Comparison of ENCODE assay signal across 13 cellular contexts in the genomic region with DNA sequence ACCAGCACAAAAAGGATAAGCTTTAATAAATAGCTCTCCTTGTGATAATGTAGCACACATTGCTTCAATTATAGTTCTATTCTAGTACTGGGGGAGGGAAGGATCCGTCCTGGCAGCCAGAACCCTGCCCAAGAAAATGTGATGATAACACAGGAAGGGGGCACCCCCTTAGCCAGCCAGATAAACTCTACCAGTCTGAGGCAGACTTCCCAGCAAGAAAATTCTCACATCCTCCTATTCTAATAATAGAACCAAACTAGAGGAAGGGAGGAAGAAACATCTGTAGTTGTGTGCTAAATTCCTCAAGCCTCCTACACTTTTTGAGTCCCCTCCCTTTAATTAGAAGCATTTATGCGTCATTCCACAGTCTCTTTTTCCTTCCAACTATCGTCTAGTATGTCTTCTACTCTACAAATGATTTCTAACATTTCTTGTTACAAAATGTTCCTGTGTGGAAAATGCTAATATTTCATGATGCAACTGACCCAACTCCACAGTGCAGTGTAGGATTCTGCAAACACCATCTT.
DNase-seq lines count a peak whose midpoint lies in the region; ATAC-seq and TF ChIP-seq lines count a peak whose summit lies in the region.
"Had no signal": no experiment of that assay in that cellular context is flagged by ENCODE, and none has a peak within 500 bp of the region (broad histone marks: within the 10 kb centered on the region; RNA-seq: fewer than 3 reads in every experiment).

No MANE protein-coding gene starts in this region.

- no peaks in the 10 kb centered on the region for H3K79me2 ChIP-seq in PC-3 (ENCODE audit: low read length)
- no peaks in the 10 kb centered on the region for H3K79me2 ChIP-seq in Karpas-422 (ENCODE audit: low read length)

- DNase-seq in IMR-90, result peak; percentile 58
- no peak for DNase-seq in esophagus squamous epithelium (lab: John Stamatoyannopoulos, UW)
- DNase-seq in mesenchymal stem cell, result peak; percentile 24
- DNase-seq in tibial nerve (ENCODE audit: low spot score in 2 of 2), result no peak
- DNase-seq in DMS114 treated with DMSO at 0.1 percent for 48 hours (lab: John Stamatoyannopoulos, UW; ENCODE audit: unreplicated experiment), result no peak
- DNase-seq in PC-3, result no peak
- no peak for DNase-seq in Karpas-422
- DNase-seq: amniotic stem cell; kidney; stimulated activated naive B cell treated with anti-CD40 and anti-IgM and Interleukin-4, amounts not matched to agents 10 μg/mL and 1 μg/mL and 100 μg/mL, for 72 hours had no signal

- H3K27ac ChIP-seq in IMR-90 (ENCODE audit: insufficient read depth, low read length), result no peak overlapping the region
- peak overlapping the region in 3 of 4 donors; percentile 31 to 67 (median 55) for H3K27ac ChIP-seq in esophagus squamous epithelium
- H3K27ac ChIP-seq in mesenchymal stem cell (ENCODE audit: low read length, poor library complexity, severe bottlenecking), result no peak overlapping the region
- peak overlapping the region; percentile 25 to 89 (median 70) for H3K27ac ChIP-seq in tibial nerve
- no peak overlapping the region for H3K27ac ChIP-seq in PC-3 (ENCODE audit: low read length)
- no peak overlapping the region for H3K27ac ChIP-seq in Karpas-422 (ENCODE audit: low read length)
- H3K27ac ChIP-seq: neutrophil had no signal

- TF ChIP-seq RAD21 in IMR-90 (IDR thresholded peaks at IDR 0.05; ENCODE audit: low read length), result no peak

- dilution Hi-C loops in IMR-90 (cut with HindIII; ENCODE audit: low sequenced_read_pairs, unreplicated experiment), result no loop called here

- no peak overlapping the region for H3K56ac ChIP-seq in IMR-90 (ENCODE audit: extremely low read depth, insufficient read depth, low read length)

- no peak overlapping the region for H2BK5ac ChIP-seq in IMR-90 (ENCODE audit: low read depth, low read length, poor library complexity, severe bottlenecking)
- no peak overlapping the region for H2BK5ac ChIP-seq in mesenchymal stem cell (ENCODE audit: low read depth, low read length, poor library complexity, severe bottlenecking)

- H2BK20ac ChIP-seq in IMR-90 (ENCODE audit: low read depth, low read length), result no peak overlapping the region

- TF ChIP-seq POLR2A in IMR-90 (IDR thresholded peaks at IDR 0.05; ENCODE audit: low read depth, low read length), result no peak
- TF ChIP-seq POLR2A in esophagus squamous epithelium (IDR thresholded peaks at IDR 0.05), result no peak
- no peak for TF ChIP-seq POLR2A in tibial nerve (IDR thresholded peaks at IDR 0.05)

- peak; percentile 54; the same call in 1 of the 2 replicates for ATAC-seq in IMR-90 (ENCODE audit: low read depth)
- no peak for ATAC-seq in GM21381 (IDR thresholded peaks at IDR 0.05; ENCODE audit: unreplicated experiment)
- ATAC-seq in PC-3, result no peak
- ATAC-seq: GM12878; stimulated activated naive B cell treated with anti-CD40 and anti-IgM and Interleukin-4, amounts not matched to agents 10 μg/mL and 1 μg/mL and 100 μg/mL, for 72 hours had no signal

- H2AFZ ChIP-seq in IMR-90 (replicated peaks; ENCODE audit: low read length, poor library complexity) (no peak overlapping the region), mesenchymal stem cell (ENCODE audit: low read depth, low read length) (no peak overlapping the region), PC-3 (ENCODE audit: low read length) (no peak overlapping the region), Karpas-422 (ENCODE audit: low read length) (no peak overlapping the region)

- CTCF ChIA-PET in IMR-90 (lab: Yijun Ruan, JAX) (no interaction called here), PC-3 (lab: Charles Lee) (no interaction called here)

- WGBS in IMR-90 (ENCODE audit: extremely low coverage in 2 of 2, insufficient read length in 1 of 2), 2 experiments, result no CpG with 5 or more reads among the region's 3 CpGs
- WGBS in esophagus squamous epithelium, 2 donors, result 26 to 34% methylated on average over 3 of the region's 3 CpGs
- WGBS in mesenchymal stem cell, result 100% methylated on average over 1 of the region's 3 CpGs
- WGBS in tibial nerve, 2 donors, result 4 to 11% methylated on average over 3 of the region's 3 CpGs

- BruUV-seq in IMR-90 (replicated peaks; lab: Mats Ljungman, UMichigan), result no TSS peak
- BruUV-seq in PC-3 (replicated peaks; lab: Mats Ljungman, UMichigan), result no TSS peak

- TF ChIP-seq CTCF in IMR-90 (conservative IDR thresholded peaks at IDR 0.05; ENCODE audit: low read depth, low read length) (no peak), esophagus squamous epithelium (IDR thresholded peaks at IDR 0.05) (no peak), tibial nerve (IDR thresholded peaks at IDR 0.05) (no peak), PC-3 (conservative IDR thresholded peaks at IDR 0.05; ENCODE audit: low read depth, low read length) (no peak)

- H3K9ac ChIP-seq in IMR-90 (ENCODE audit: low read depth, low read length) (no peak overlapping the region), mesenchymal stem cell (ENCODE audit: low read length) (peak overlapping the region; percentile 64), PC-3 (ENCODE audit: low read length) (no peak overlapping the region), Karpas-422 (ENCODE audit: low read length) (no peak overlapping the region)

- H3K9me3 ChIP-seq in IMR-90 (ENCODE audit: control insufficient read depth, insufficient read depth, low read length) (no peaks in the 10 kb centered on the region), esophagus squamous epithelium (no peaks in the 10 kb centered on the region), mesenchymal stem cell (ENCODE audit: control insufficient read depth, low read length) (no peaks in the 10 kb centered on the region), tibial nerve (no peaks in the 10 kb centered on the region), PC-3 (ENCODE audit: low read length) (no peaks in the 10 kb centered on the region), Karpas-422 (ENCODE audit: low read length) (peaks cover 6% of the 10 kb centered on the region)
- H3K9me3 ChIP-seq: neutrophil had no signal

- H3K14ac ChIP-seq in IMR-90 (replicated peaks; ENCODE audit: low read depth, low read length) (no peak overlapping the region; the same call in 1 of the 2 replicates), mesenchymal stem cell (ENCODE audit: low read length in 2 of 2) (no peak overlapping the region)

- no peaks in the 10 kb centered on the region for H4K20me1 ChIP-seq in IMR-90 (ENCODE audit: insufficient read depth, low read length)
- no peaks in the 10 kb centered on the region for H4K20me1 ChIP-seq in PC-3 (ENCODE audit: low read length)
- no peaks in the 10 kb centered on the region for H4K20me1 ChIP-seq in Karpas-422 (ENCODE audit: insufficient read depth, low read depth, low read length)

- H3K4ac ChIP-seq in IMR-90 (ENCODE audit: low read depth, low read length) (no peak overlapping the region), mesenchymal stem cell (ENCODE audit: low read depth in 1 of 2, low read length in 2 of 2) (no peak overlapping the region)

- H3K79me1 ChIP-seq in IMR-90 (ENCODE audit: low read depth in 1 of 2, low read length in 2 of 2) (peaks cover 0 to 24% of the 10 kb centered on the region in 2 experiments; a peak in 3 of 4 replicates), mesenchymal stem cell (replicated peaks; ENCODE audit: low read length, poor library complexity, severe bottlenecking) (peaks cover 9% of the 10 kb centered on the region)

- H4K5ac ChIP-seq in IMR-90 (ENCODE audit: low read depth, low read length), result no peak overlapping the region

- no peak overlapping the region for H2AK9ac ChIP-seq in IMR-90 (replicated peaks; ENCODE audit: low read depth, low read length, poor library complexity)

- peaks cover 11% of the 10 kb centered on the region; the same call in 1 of the 2 replicates for H3K9me1 ChIP-seq in IMR-90 (ENCODE audit: insufficient read depth, low read length)

- no peak overlapping the region for H2BK12ac ChIP-seq in mesenchymal stem cell (ENCODE audit: low read length in 2 of 2)

- no peaks in the 10 kb centered on the region for H3K36me3 ChIP-seq in IMR-90 (ENCODE audit: control insufficient read depth, insufficient read depth, low read length)
- no peaks in the 10 kb centered on the region for H3K36me3 ChIP-seq in esophagus squamous epithelium
- H3K36me3 ChIP-seq in mesenchymal stem cell (ENCODE audit: control insufficient read depth in 1 of 2, insufficient read depth in 2 of 2, low read depth in 1 of 2, low read length in 2 of 2), result no peaks in the 10 kb centered on the region
- no peaks in the 10 kb centered on the region for H3K36me3 ChIP-seq in tibial nerve
- no peaks in the 10 kb centered on the region for H3K36me3 ChIP-seq in PC-3 (ENCODE audit: low read depth, low read length)
- no peaks in the 10 kb centered on the region for H3K36me3 ChIP-seq in Karpas-422 (ENCODE audit: insufficient read depth, low read length)
- H3K36me3 ChIP-seq: neutrophil had no signal

- H4K8ac ChIP-seq in IMR-90 (ENCODE audit: low read depth in 2 of 2, low read length in 2 of 2), result no peak overlapping the region
- H4K8ac ChIP-seq in mesenchymal stem cell (ENCODE audit: low read length), result no peak overlapping the region

- in situ Hi-C loops in IMR-90 (cut with MboI; ENCODE audit: low sequenced_read_pairs), result no loop called here

- H3K4me3 ChIP-seq in IMR-90 (ENCODE audit: insufficient read depth, low read depth, low read length) (no peak overlapping the region), esophagus squamous epithelium (peak overlapping the region in 1 of 4 donors; percentile 4), mesenchymal stem cell (ENCODE audit: insufficient read depth in 1 of 2, low read depth in 1 of 2, low read length in 2 of 2) (peak overlapping the region in 1 of 2 experiments; percentile 34), tibial nerve (no peak overlapping the region), PC-3 (ENCODE audit: low read length) (no peak overlapping the region), Karpas-422 (ENCODE audit: low read length) (no peak overlapping the region)
- H3K4me3 ChIP-seq: GM12878 had no signal

- intact Hi-C loops in IMR-90 (cut with micrococcal nuclease) (no loop called here), esophagus squamous epithelium (cut with DNase I) (no loop called here), PC-3 (cut with micrococcal nuclease) (no loop called here)

- H2BK15ac ChIP-seq in IMR-90 (ENCODE audit: low read depth, low read length) (no peak overlapping the region), mesenchymal stem cell (ENCODE audit: low read depth, poor library complexity, severe bottlenecking) (no peak overlapping the region)

- H2BK120ac ChIP-seq in IMR-90 (ENCODE audit: low read depth, low read length), result no peak overlapping the region
- no peak overlapping the region for H2BK120ac ChIP-seq in mesenchymal stem cell (ENCODE audit: low read depth, low read length)

- H3K4me2 ChIP-seq in IMR-90 (ENCODE audit: low read depth, low read length) (peak overlapping the region; percentile 72; the same call in 1 of the 2 replicates), mesenchymal stem cell (ENCODE audit: low read length, poor library complexity, severe bottlenecking) (no peak overlapping the region), PC-3 (ENCODE audit: low read length) (no peak overlapping the region), Karpas-422 (ENCODE audit: low read depth, low read length, poor library complexity, severe bottlenecking) (no peak overlapping the region)

- H3K9me2 ChIP-seq in PC-3 (replicated peaks; ENCODE audit: low read length) (no peaks in the 10 kb centered on the region), Karpas-422 (replicated peaks; ENCODE audit: insufficient read depth, low read length) (no peaks in the 10 kb centered on the region)

- H3F3A ChIP-seq in PC-3 (ENCODE audit: low read length, unreplicated experiment), result no peaks in the 10 kb centered on the region

- H3K4me1 ChIP-seq in IMR-90 (ENCODE audit: control insufficient read depth, insufficient read depth, low read length), result peaks cover 4% of the 10 kb centered on the region
- H3K4me1 ChIP-seq in esophagus squamous epithelium, result peaks cover 0 to 24% (median 5%) of the 10 kb centered on the region in 3 donors
- no peaks in the 10 kb centered on the region for H3K4me1 ChIP-seq in mesenchymal stem cell (ENCODE audit: control insufficient read depth, insufficient read depth, low read depth, low read length)
- H3K4me1 ChIP-seq in tibial nerve, result peaks cover 0 to 32% (median 11%) of the 10 kb centered on the region in 4 donors
- H3K4me1 ChIP-seq in PC-3 (ENCODE audit: insufficient read depth, low read length), result no peaks in the 10 kb centered on the region; the same call in 1 of the 2 replicates
- no peaks in the 10 kb centered on the region for H3K4me1 ChIP-seq in Karpas-422 (ENCODE audit: low read length)

- H3K23ac ChIP-seq in IMR-90 (ENCODE audit: low read depth, low read length) (no peak overlapping the region), mesenchymal stem cell (ENCODE audit: low read length in 2 of 2) (no peak overlapping the region)

- H3K27me3 ChIP-seq in IMR-90 (ENCODE audit: control insufficient read depth, insufficient read depth, low read length) (no peaks in the 10 kb centered on the region), esophagus squamous epithelium (no peaks in the 10 kb centered on the region), mesenchymal stem cell (ENCODE audit: control insufficient read depth in 1 of 2, insufficient read depth in 1 of 2, low read length in 2 of 2) (no peaks in the 10 kb centered on the region), tibial nerve (no peaks in the 10 kb centered on the region), PC-3 (ENCODE audit: low read length) (no peaks in the 10 kb centered on the region), Karpas-422 (ENCODE audit: low read length) (no peaks in the 10 kb centered on the region)
- H3K27me3 ChIP-seq: neutrophil had no signal

- no peak overlapping the region for H3K18ac ChIP-seq in IMR-90 (ENCODE audit: low read depth, low read length)
- H3K18ac ChIP-seq in mesenchymal stem cell (ENCODE audit: low read depth in 1 of 2, low read length in 2 of 2), result no peak overlapping the region

- H2AK5ac ChIP-seq in IMR-90 (ENCODE audit: low read depth, low read length) (no peak overlapping the region), mesenchymal stem cell (ENCODE audit: low read length, severe bottlenecking) (no peak overlapping the region)

- TF ChIP-seq EP300 in tibial nerve (IDR thresholded peaks at IDR 0.05), result peak; percentile 54 to 66

- POLR2A ChIA-PET in IMR-90 (lab: Charles Lee; ENCODE audit: unreplicated experiment), result no interaction called here
- POLR2A ChIA-PET in PC-3 (lab: Charles Lee; ENCODE audit: unreplicated experiment), result no interaction called here

- H4K91ac ChIP-seq in IMR-90 (ENCODE audit: insufficient read depth, low read depth, low read length) (no peak overlapping the region), mesenchymal stem cell (ENCODE audit: low read length) (no peak overlapping the region)

Comparison
In these comparisons a context has a peak if more than half of its experiments do, and no peak if none do; other contexts are left out.
1. DNase-seq: peak in IMR-90 (single experiment) and mesenchymal stem cell (single experiment); none in esophagus squamous epithelium (single experiment), tibial nerve (0 of 2), DMS114 treated with DMSO at 0.1 percent for 48 hours (single experiment), PC-3 (single experiment) and Karpas-422 (single experiment).
2. H3K27ac ChIP-seq: peak in esophagus squamous epithelium (3 of 4) and tibial nerve (4 of 4); none in IMR-90 (single experiment), mesenchymal stem cell (single experiment), PC-3 (single experiment) and Karpas-422 (single experiment).